In genomic region chr17:47830991-47831933, GRCh38 we compare ENCODE assay signal across 1 cellular context.
TF ChIP-seq lines count a peak whose summit lies in the region.

A gene with protein sequence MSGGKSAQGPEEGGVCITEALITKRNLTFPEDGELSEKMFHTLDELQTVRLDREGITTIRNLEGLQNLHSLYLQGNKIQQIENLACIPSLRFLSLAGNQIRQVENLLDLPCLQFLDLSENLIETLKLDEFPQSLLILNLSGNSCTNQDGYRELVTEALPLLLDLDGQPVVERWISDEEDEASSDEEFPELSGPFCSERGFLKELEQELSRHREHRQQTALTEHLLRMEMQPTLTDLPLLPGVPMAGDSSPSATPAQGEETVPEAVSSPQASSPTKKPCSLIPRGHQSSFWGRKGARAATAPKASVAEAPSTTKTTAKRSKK (plus strand): TSS chr17:47831670. CDS start chr17:47831990, 320 bp downstream.
Gene MRPL10, minus strand, starts transcription at chr17:47831541. Its CDS starts 30 bp downstream, at chr17:47831511.

TF ChIP-seq in HepG2, 621 proteins besides CTCF, POLR2A, EP300 and RAD21 (continued from another document and continues in another):
- TF ChIP-seq, protein P1, sequence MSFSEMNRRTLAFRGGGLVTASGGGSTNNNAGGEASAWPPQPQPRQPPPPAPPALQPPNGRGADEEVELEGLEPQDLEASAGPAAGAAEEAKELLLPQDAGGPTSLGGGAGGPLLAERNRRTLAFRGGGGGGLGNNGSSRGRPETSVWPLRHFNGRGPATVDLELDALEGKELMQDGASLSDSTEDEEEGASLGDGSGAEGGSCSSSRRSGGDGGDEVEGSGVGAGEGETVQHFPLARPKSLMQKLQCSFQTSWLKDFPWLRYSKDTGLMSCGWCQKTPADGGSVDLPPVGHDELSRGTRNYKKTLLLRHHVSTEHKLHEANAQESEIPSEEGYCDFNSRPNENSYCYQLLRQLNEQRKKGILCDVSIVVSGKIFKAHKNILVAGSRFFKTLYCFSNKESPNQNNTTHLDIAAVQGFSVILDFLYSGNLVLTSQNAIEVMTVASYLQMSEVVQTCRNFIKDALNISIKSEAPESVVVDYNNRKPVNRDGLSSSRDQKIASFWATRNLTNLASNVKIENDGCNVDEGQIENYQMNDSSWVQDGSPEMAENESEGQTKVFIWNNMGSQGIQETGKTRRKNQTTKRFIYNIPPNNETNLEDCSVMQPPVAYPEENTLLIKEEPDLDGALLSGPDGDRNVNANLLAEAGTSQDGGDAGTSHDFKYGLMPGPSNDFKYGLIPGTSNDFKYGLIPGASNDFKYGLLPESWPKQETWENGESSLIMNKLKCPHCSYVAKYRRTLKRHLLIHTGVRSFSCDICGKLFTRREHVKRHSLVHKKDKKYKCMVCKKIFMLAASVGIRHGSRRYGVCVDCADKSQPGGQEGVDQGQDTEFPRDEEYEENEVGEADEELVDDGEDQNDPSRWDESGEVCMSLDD (CRISPR knock-in tag; IDR thresholded peaks at IDR 0.05; ENCODE audit: borderline replicate concordance): no peak; the same call in 1 of the 2 replicates
- TF ChIP-seq HOXA3 (CRISPR knock-in tag; IDR thresholded peaks at IDR 0.05) (peak; percentile 94), ATRX (CRISPR knock-in tag; IDR thresholded peaks at IDR 0.05; ENCODE audit: borderline replicate concordance) (0 out of 2 replicates have a peak, but pooled peaks have one; percentile 30), MAFG (CRISPR knock-in tag; IDR thresholded peaks at IDR 0.05) (no peak), HIVEP1 (CRISPR knock-in tag; IDR thresholded peaks at IDR 0.05) (peak; percentile 46; the same call in 1 of the 2 replicates), NONO (IDR thresholded peaks at IDR 0.05) (no peak), NONO (CRISPR knock-in tag; conservative IDR thresholded peaks at IDR 0.05) (peak; percentile 72; the same call in 1 of the 2 replicates), SNRNP70 (IDR thresholded peaks at IDR 0.05; ENCODE audit: low read depth, low read length) (no peak), ZBTB7A (CRISPR knock-in tag; IDR thresholded peaks at IDR 0.05) (peak; percentile 84; the same call in 1 of the 2 replicates), ATAD3A (CRISPR knock-in tag; IDR thresholded peaks at IDR 0.05) (no peak), HMG20A (CRISPR knock-in tag; IDR thresholded peaks at IDR 0.05; ENCODE audit: borderline replicate concordance) (no peak; the same call in 1 of the 2 replicates), FOXJ3 (CRISPR knock-in tag; IDR thresholded peaks at IDR 0.05; ENCODE audit: borderline replicate concordance) (peak; percentile 64; the same call in 1 of the 2 replicates), ZC3H4 (CRISPR knock-in tag; IDR thresholded peaks at IDR 0.05; ENCODE audit: borderline replicate concordance) (no peak), SNAPC5 (CRISPR knock-in tag; IDR thresholded peaks at IDR 0.05; ENCODE audit: borderline replicate concordance) (no peak), ZNF121 (CRISPR knock-in tag; IDR thresholded peaks at IDR 0.05) (peak; percentile 86), DDIT3 (CRISPR knock-in tag; IDR thresholded peaks at IDR 0.05) (no peak), CEBPG (CRISPR knock-in tag; IDR thresholded peaks at IDR 0.05) (no peak), ZNF382 (CRISPR knock-in tag; IDR thresholded peaks at IDR 0.05; ENCODE audit: borderline replicate concordance) (no peak), ELF4 (CRISPR knock-in tag; IDR thresholded peaks at IDR 0.05; ENCODE audit: borderline replicate concordance) (no peak)
- TF ChIP-seq, protein P2, sequence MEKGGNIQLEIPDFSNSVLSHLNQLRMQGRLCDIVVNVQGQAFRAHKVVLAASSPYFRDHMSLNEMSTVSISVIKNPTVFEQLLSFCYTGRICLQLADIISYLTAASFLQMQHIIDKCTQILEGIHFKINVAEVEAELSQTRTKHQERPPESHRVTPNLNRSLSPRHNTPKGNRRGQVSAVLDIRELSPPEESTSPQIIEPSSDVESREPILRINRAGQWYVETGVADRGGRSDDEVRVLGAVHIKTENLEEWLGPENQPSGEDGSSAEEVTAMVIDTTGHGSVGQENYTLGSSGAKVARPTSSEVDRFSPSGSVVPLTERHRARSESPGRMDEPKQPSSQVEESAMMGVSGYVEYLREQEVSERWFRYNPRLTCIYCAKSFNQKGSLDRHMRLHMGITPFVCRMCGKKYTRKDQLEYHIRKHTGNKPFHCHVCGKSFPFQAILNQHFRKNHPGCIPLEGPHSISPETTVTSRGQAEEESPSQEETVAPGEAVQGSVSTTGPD (CRISPR knock-in tag; IDR thresholded peaks at IDR 0.05): no peak
- TF ChIP-seq, protein P3, sequence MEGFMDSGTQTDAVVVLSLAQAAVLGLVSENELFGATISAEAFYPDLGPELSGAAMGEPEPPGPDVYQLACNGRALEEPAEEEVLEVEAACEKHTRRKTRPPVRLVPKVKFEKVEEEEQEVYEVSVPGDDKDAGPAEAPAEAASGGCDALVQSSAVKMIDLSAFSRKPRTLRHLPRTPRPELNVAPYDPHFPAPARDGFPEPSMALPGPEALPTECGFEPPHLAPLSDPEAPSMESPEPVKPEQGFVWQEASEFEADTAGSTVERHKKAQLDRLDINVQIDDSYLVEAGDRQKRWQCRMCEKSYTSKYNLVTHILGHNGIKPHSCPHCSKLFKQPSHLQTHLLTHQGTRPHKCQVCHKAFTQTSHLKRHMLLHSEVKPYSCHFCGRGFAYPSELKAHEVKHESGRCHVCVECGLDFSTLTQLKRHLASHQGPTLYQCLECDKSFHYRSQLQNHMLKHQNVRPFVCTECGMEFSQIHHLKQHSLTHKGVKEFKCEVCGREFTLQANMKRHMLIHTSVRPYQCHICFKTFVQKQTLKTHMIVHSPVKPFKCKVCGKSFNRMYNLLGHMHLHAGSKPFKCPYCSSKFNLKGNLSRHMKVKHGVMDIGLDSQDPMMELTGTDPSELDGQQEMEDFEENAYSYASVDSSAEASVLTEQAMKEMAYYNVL (CRISPR knock-in tag; IDR thresholded peaks at IDR 0.05; ENCODE audit: borderline replicate concordance): peak; percentile 54; the same call in 1 of the 2 replicates
- TF ChIP-seq, protein P4, sequence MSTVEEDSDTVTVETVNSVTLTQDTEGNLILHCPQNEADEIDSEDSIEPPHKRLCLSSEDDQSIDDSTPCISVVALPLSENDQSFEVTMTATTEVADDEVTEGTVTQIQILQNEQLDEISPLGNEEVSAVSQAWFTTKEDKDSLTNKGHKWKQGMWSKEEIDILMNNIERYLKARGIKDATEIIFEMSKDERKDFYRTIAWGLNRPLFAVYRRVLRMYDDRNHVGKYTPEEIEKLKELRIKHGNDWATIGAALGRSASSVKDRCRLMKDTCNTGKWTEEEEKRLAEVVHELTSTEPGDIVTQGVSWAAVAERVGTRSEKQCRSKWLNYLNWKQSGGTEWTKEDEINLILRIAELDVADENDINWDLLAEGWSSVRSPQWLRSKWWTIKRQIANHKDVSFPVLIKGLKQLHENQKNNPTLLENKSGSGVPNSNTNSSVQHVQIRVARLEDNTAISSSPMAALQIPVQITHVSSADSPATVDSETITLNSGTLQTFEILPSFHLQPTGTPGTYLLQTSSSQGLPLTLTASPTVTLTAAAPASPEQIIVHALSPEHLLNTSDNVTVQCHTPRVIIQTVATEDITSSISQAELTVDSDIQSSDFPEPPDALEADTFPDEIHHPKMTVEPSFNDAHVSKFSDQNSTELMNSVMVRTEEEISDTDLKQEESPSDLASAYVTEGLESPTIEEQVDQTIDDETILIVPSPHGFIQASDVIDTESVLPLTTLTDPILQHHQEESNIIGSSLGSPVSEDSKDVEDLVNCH (CRISPR knock-in tag; IDR thresholded peaks at IDR 0.05): no peak
- TF ChIP-seq, protein P5, sequence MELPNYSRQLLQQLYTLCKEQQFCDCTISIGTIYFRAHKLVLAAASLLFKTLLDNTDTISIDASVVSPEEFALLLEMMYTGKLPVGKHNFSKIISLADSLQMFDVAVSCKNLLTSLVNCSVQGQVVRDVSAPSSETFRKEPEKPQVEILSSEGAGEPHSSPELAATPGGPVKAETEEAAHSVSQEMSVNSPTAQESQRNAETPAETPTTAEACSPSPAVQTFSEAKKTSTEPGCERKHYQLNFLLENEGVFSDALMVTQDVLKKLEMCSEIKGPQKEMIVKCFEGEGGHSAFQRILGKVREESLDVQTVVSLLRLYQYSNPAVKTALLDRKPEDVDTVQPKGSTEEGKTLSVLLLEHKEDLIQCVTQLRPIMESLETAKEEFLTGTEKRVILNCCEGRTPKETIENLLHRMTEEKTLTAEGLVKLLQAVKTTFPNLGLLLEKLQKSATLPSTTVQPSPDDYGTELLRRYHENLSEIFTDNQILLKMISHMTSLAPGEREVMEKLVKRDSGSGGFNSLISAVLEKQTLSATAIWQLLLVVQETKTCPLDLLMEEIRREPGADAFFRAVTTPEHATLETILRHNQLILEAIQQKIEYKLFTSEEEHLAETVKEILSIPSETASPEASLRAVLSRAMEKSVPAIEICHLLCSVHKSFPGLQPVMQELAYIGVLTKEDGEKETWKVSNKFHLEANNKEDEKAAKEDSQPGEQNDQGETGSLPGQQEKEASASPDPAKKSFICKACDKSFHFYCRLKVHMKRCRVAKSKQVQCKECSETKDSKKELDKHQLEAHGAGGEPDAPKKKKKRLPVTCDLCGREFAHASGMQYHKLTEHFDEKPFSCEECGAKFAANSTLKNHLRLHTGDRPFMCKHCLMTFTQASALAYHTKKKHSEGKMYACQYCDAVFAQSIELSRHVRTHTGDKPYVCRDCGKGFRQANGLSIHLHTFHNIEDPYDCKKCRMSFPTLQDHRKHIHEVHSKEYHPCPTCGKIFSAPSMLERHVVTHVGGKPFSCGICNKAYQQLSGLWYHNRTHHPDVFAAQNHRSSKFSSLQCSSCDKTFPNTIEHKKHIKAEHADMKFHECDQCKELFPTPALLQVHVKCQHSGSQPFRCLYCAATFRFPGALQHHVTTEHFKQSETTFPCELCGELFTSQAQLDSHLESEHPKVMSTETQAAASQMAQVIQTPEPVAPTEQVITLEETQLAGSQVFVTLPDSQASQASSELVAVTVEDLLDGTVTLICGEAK (IDR thresholded peaks at IDR 0.05): no peak
- TF ChIP-seq, protein P5 (CRISPR knock-in tag; IDR thresholded peaks at IDR 0.05): peak; percentile 85
- TF ChIP-seq, protein P6, sequence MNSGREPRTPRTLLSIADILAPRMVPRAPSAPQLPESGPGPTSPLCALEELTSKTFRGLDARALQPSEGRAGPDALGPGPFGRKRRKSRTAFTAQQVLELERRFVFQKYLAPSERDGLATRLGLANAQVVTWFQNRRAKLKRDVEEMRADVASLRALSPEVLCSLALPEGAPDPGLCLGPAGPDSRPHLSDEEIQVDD (CRISPR knock-in tag; IDR thresholded peaks at IDR 0.05; ENCODE audit: borderline replicate concordance): peak; percentile 43; the same call in 1 of the 2 replicates
- TF ChIP-seq, protein P7, sequence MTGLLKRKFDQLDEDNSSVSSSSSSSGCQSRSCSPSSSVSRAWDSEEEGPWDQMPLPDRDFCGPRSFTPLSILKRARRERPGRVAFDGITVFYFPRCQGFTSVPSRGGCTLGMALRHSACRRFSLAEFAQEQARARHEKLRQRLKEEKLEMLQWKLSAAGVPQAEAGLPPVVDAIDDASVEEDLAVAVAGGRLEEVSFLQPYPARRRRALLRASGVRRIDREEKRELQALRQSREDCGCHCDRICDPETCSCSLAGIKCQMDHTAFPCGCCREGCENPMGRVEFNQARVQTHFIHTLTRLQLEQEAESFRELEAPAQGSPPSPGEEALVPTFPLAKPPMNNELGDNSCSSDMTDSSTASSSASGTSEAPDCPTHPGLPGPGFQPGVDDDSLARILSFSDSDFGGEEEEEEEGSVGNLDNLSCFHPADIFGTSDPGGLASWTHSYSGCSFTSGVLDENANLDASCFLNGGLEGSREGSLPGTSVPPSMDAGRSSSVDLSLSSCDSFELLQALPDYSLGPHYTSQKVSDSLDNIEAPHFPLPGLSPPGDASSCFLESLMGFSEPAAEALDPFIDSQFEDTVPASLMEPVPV (CRISPR knock-in tag; IDR thresholded peaks at IDR 0.05): no peak
